Comparison of ENCODE assay signal across 18 cellular contexts in the genomic region with DNA sequence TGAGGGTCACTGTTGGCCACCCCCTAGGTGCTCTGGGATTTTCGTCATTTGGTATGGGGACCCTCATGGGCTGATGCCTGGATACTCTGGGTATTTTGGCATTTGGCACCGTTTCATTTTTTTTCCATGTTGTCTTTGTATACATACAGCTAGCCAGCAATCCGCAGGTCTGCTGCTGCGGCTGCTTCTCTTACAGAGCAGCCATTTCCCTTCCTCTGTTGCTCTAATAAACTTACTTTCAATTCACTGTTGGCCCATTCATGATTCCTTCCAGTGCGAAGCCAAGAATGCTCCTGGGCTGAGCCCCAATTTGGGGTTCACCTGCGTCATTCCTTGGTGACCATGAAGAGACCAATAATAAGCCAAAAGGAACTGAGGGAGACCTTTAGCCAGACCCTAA.
"Had no signal": no experiment of that assay in that cellular context is flagged by ENCODE, and none has a peak within 500 bp of the region (broad histone marks: within the 10 kb centered on the region; RNA-seq: fewer than 3 reads in every experiment).

No MANE protein-coding gene starts in this region.

- FAIRE-seq: bronchial epithelial cell, islet of Langerhans had no signal

- H3K27me3 Mint-ChIP-seq: activated B cell treated with CpG ODN at 0.5 μM for 24 hours; activated CD4-positive, alpha-beta T cell treated with anti-CD3 and anti-CD28 coated beads, Interleukin-2, amount 10 ng/mL, durations not matched to agents 24 days and 14 days; naive B cell; stimulated activated naive CD8-positive, alpha-beta T cell treated with anti-CD3 and anti-CD28 coated beads, Interleukin-15, Interleukin-2, amounts not matched to agents 100 ng/mL and 50 ng/mL, for 24 hours; type B pancreatic cell had no signal

- H3K9me3 ChIP-seq: right atrium auricular region, suprapubic skin had no signal

- DNase-seq: activated B cell treated with CpG ODN at 0.5 μM for 24 hours; activated CD4-positive, alpha-beta T cell treated with anti-CD3 and anti-CD28 coated beads, Interleukin-2, amount 10 ng/mL, durations not matched to agents 24 days and 14 days; activated naive CD4-positive, alpha-beta T cell; aorta; dermis blood vessel endothelial cell; mammary epithelial cell; naive B cell; stimulated activated CD4-positive, alpha-beta T cell treated with anti-CD3 and anti-CD28 coated beads, Interleukin-4, amount 100 ng/mL, for 4 hours; stimulated activated CD8-positive, alpha-beta memory T cell treated with anti-CD3 and anti-CD28 coated beads, Interleukin-4, amount 100 ng/mL, for 48 hours; T-helper 2 cell had no signal

- H3K27me3 ChIP-seq: right atrium auricular region, suprapubic skin had no signal

- H3K4me3 Mint-ChIP-seq: activated B cell treated with CpG ODN at 0.5 μM for 24 hours; activated CD4-positive, alpha-beta T cell treated with anti-CD3 and anti-CD28 coated beads, Interleukin-2, amount 10 ng/mL, durations not matched to agents 24 days and 14 days; activated T-helper 1 cell treated with anti-CD3 and anti-CD28 coated beads, Interleukin-12 subunit alpha, Interleukin-12 subunit beta, Interleukin-2, Interleukin-4 antibody, amounts not matched to agents 30 ng/mL and 10 ng/mL and 1 ng/mL, durations not matched to agents 14 hours and 24 hours and 36 hours; naive B cell; stimulated activated naive CD8-positive, alpha-beta T cell treated with anti-CD3 and anti-CD28 coated beads, Interleukin-15, Interleukin-2, amounts not matched to agents 100 ng/mL and 50 ng/mL, for 24 hours; type B pancreatic cell had no signal

- H3K4me1 ChIP-seq: suprapubic skin had no signal

- H3K4me3 ChIP-seq: right atrium auricular region, skin epidermis, suprapubic skin had no signal

- H3K36me3 ChIP-seq: right atrium auricular region, suprapubic skin had no signal

- H3K27ac Mint-ChIP-seq: activated B cell treated with CpG ODN at 0.5 μM for 24 hours; activated T-helper 1 cell treated with anti-CD3 and anti-CD28 coated beads, Interleukin-12 subunit alpha, Interleukin-12 subunit beta, Interleukin-2, Interleukin-4 antibody, amounts not matched to agents 30 ng/mL and 10 ng/mL and 1 ng/mL, durations not matched to agents 14 hours and 24 hours and 36 hours; stimulated activated naive CD8-positive, alpha-beta T cell treated with anti-CD3 and anti-CD28 coated beads, Interleukin-15, Interleukin-2, amounts not matched to agents 100 ng/mL and 50 ng/mL, for 24 hours; type B pancreatic cell had no signal

- H3K9me3 Mint-ChIP-seq: activated B cell treated with CpG ODN at 0.5 μM for 24 hours; activated T-helper 1 cell treated with anti-CD3 and anti-CD28 coated beads, Interleukin-12 subunit alpha, Interleukin-12 subunit beta, Interleukin-2, Interleukin-4 antibody, amounts not matched to agents 30 ng/mL and 10 ng/mL and 1 ng/mL, durations not matched to agents 14 hours and 24 hours and 36 hours; naive B cell; stimulated activated naive CD8-positive, alpha-beta T cell treated with anti-CD3 and anti-CD28 coated beads, Interleukin-15, Interleukin-2, amounts not matched to agents 100 ng/mL and 50 ng/mL, for 24 hours had no signal

- H3K27ac ChIP-seq: right atrium auricular region, skin epidermis, suprapubic skin had no signal
